In the genomic region with DNA sequence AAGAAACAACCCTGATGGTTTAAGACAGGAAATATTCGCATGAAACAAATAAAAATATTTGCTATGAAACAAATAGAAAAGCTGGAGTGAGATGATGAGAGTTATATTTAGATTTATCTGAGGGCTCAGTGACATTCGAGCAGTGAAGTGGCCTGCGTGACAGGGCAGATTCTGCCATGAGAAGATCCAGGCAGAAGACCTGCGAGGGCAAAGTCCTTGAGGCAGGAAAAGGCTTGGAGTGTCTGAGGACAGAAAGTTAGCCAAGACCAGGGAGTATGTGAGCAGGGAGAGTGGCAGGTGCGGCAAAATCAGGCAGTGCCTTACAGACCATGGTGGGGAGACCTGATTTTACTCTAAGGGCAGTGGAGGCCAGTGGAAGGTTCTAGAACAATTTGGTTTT, we compare ENCODE assay signal across 1 cellular context.
TF ChIP-seq lines count a peak whose summit lies in the region.

No MANE protein-coding gene starts in this region.

TF ChIP-seq in WTC11, 78 proteins besides CTCF, POLR2A, EP300 and RAD21 (continued from another document):
- TF ChIP-seq, protein P1, sequence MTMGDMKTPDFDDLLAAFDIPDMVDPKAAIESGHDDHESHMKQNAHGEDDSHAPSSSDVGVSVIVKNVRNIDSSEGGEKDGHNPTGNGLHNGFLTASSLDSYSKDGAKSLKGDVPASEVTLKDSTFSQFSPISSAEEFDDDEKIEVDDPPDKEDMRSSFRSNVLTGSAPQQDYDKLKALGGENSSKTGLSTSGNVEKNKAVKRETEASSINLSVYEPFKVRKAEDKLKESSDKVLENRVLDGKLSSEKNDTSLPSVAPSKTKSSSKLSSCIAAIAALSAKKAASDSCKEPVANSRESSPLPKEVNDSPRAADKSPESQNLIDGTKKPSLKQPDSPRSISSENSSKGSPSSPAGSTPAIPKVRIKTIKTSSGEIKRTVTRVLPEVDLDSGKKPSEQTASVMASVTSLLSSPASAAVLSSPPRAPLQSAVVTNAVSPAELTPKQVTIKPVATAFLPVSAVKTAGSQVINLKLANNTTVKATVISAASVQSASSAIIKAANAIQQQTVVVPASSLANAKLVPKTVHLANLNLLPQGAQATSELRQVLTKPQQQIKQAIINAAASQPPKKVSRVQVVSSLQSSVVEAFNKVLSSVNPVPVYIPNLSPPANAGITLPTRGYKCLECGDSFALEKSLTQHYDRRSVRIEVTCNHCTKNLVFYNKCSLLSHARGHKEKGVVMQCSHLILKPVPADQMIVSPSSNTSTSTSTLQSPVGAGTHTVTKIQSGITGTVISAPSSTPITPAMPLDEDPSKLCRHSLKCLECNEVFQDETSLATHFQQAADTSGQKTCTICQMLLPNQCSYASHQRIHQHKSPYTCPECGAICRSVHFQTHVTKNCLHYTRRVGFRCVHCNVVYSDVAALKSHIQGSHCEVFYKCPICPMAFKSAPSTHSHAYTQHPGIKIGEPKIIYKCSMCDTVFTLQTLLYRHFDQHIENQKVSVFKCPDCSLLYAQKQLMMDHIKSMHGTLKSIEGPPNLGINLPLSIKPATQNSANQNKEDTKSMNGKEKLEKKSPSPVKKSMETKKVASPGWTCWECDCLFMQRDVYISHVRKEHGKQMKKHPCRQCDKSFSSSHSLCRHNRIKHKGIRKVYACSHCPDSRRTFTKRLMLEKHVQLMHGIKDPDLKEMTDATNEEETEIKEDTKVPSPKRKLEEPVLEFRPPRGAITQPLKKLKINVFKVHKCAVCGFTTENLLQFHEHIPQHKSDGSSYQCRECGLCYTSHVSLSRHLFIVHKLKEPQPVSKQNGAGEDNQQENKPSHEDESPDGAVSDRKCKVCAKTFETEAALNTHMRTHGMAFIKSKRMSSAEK (CRISPR knock-in tag; IDR thresholded peaks at IDR 0.05; ENCODE audit: borderline replicate concordance), result no peak
- TF ChIP-seq, protein P2, sequence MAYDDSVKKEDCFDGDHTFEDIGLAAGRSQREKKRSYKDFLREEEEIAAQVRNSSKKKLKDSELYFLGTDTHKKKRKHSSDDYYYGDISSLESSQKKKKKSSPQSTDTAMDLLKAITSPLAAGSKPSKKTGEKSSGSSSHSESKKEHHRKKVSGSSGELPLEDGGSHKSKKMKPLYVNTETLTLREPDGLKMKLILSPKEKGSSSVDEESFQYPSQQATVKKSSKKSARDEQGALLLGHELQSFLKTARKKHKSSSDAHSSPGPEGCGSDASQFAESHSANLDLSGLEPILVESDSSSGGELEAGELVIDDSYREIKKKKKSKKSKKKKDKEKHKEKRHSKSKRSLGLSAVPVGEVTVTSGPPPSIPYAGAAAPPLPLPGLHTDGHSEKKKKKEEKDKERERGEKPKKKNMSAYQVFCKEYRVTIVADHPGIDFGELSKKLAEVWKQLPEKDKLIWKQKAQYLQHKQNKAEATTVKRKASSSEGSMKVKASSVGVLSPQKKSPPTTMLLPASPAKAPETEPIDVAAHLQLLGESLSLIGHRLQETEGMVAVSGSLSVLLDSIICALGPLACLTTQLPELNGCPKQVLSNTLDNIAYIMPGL (CRISPR knock-in tag; IDR thresholded peaks at IDR 0.05), result no peak
- no peak for TF ChIP-seq FOXJ3 (CRISPR knock-in tag; IDR thresholded peaks at IDR 0.05; ENCODE audit: borderline replicate concordance)
- TF ChIP-seq NR2C2 (CRISPR knock-in tag; IDR thresholded peaks at IDR 0.05), result no peak
- no peak for TF ChIP-seq TP53 (CRISPR knock-in tag; IDR thresholded peaks at IDR 0.05)
